In genomic region chr11:46560300-46561025, GRCh38 we compare ENCODE assay signal across 8 cellular contexts. TPM values are rescaled to one million over a fixed set of nuclear protein-coding genes. Genes with fewer than 3 reads are reported as not detected.
DNase-seq lines count a peak whose midpoint lies in the region; ATAC-seq and TF ChIP-seq lines count a peak whose summit lies in the region.

No MANE protein-coding gene starts in this region.

- peak; percentile 34 to 52 for DNase-seq in AML-193 (lab: John Stamatoyannopoulos, UW)
- peak; percentile 23 for DNase-seq in MV-4-11 (lab: John Stamatoyannopoulos, UW)
- DNase-seq in astrocyte of the hippocampus (ENCODE audit: low read depth, low spot score) = peak; percentile 39
- peak; percentile 31 for DNase-seq in kidney tubule cell (ENCODE audit: low spot score)
- DNase-seq in tibial nerve (ENCODE audit: low spot score in 2 of 2) = no peak

- ATAC-seq in GM18505 (IDR thresholded peaks at IDR 0.05; ENCODE audit: unreplicated experiment) (peak; percentile 52), HG03039 (IDR thresholded peaks at IDR 0.05; ENCODE audit: unreplicated experiment) (no peak), GM19452 (IDR thresholded peaks at IDR 0.05; ENCODE audit: unreplicated experiment) (no peak)

- H3K27me3 ChIP-seq in tibial nerve = no peaks in the 10 kb centered on the region

- peak in 1 of 2 donors; percentile 13 for TF ChIP-seq EP300 in tibial nerve (IDR thresholded peaks at IDR 0.05)

- WGBS in tibial nerve, 2 donors = 7% methylated on average over 6 of the region's 6 CpGs

- no peak for TF ChIP-seq CTCF in tibial nerve (IDR thresholded peaks at IDR 0.05)

- H3K36me3 ChIP-seq in tibial nerve = no peaks in the 10 kb centered on the region

- peaks cover 0 to 44% (median 19%) of the 10 kb centered on the region in 4 donors for H3K4me1 ChIP-seq in tibial nerve

- H3K4me3 ChIP-seq in tibial nerve = peak overlapping the region; percentile 15 to 39 (median 26)

- TF ChIP-seq POLR2A in GM18505 (IDR thresholded peaks at IDR 0.05; ENCODE audit: borderline replicate concordance, extremely low read depth, insufficient read depth, insufficient read length) (no peak), tibial nerve (IDR thresholded peaks at IDR 0.05) (no peak)

- no peaks in the 10 kb centered on the region for H3K9me3 ChIP-seq in tibial nerve

- H3K27ac ChIP-seq in tibial nerve = peak overlapping the region; percentile 22 to 86 (median 72)

RNA-seq across cellular contexts. Expression of gene AMBRA1, which starts 33.4 kb away (rescaled TPM):
- 10 to 100 TPM; 31.0 to 43.7 (median 35.8) TPM for total RNA-seq in tibial nerve

RNA-seq across cellular contexts. Expression of gene HARBI1, which starts 56.6 kb away (rescaled TPM):
- total RNA-seq in tibial nerve = 1 to 10 TPM in 3 of 4 donors, under 1 TPM in 1; 0.59 to 5.2 (median 2.6) TPM

RNA-seq across cellular contexts. Expression of gene ATG13, which starts 56.9 kb away (rescaled TPM):
- total RNA-seq in tibial nerve = 100 to 1,000 TPM; 113 to 203 (median 139) TPM

Comparison
In these comparisons a context has a peak if more than half of its experiments do, and no peak if none do; other contexts are left out.
1. DNase-seq: peak in AML-193 (2 of 2), MV-4-11 (single experiment), astrocyte of the hippocampus (single experiment) and kidney tubule cell (single experiment); none in tibial nerve (0 of 2).